ENCODE assay signal across 11 cellular contexts in the genomic region with DNA sequence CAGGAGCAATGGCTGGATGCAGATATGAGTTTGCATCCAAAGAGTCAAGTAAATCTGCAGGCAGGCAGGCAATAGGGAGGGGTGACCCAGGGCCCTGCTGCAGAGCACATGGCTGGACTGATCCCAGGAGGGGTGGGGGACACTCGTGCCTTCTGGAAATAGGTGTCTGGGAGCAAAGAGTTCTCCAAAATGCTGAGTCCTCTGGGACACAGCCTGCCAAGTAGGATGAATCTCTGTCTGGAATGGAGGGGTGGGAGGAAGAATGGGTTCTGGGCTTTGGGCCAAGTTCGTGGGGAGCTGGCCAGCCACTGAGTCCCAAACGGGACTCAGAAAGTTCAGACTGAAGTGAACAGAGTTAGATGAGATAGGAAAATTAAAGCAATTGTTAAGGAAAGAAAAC.
A peak's percentile ranks its signal among the peaks of the same experiment; 100 is the strongest.
DNase-seq lines count a peak whose midpoint lies in the region; ATAC-seq, FAIRE-seq and TF ChIP-seq lines count a peak whose summit lies in the region.
"Had no signal": no experiment of that assay in that cellular context is flagged by ENCODE, and none has a peak within 500 bp of the region (broad histone marks: within the 10 kb centered on the region; RNA-seq: fewer than 3 reads in every experiment).

No MANE protein-coding gene starts in this region.

- H3K27me3 Mint-ChIP-seq in activated T-cell treated with anti-CD3 and anti-CD28 coated beads, Interleukin-2, amount 50 U/mL, for 72 hours (ENCODE audit: low read depth): peaks cover 33% of the 10 kb centered on the region

- H3K36me3 ChIP-seq in kidney (ENCODE audit: control insufficient read depth in 1 of 2, insufficient read depth in 2 of 2, low read length in 2 of 2) (no peaks in the 10 kb centered on the region), thyroid gland (no peaks in the 10 kb centered on the region)
- H3K36me3 ChIP-seq: transverse colon had no signal

- no peaks in the 10 kb centered on the region for H3K36me3 Mint-ChIP-seq in activated T-cell treated with anti-CD3 and anti-CD28 coated beads, Interleukin-2, amount 50 U/mL, for 72 hours (ENCODE audit: insufficient read depth in 2 of 2)

- H3K4me1 ChIP-seq in kidney (ENCODE audit: control insufficient read depth in 1 of 2, insufficient read depth in 1 of 2, low read depth in 1 of 2, low read length in 2 of 2) (no peaks in the 10 kb centered on the region), thyroid gland (no peaks in the 10 kb centered on the region)
- H3K4me1 ChIP-seq: transverse colon had no signal

- 10 to 13% methylated on average over 3 of the region's 3 CpGs for WGBS in thyroid gland, 2 donors

- H3K9me3 ChIP-seq in kidney (ENCODE audit: control insufficient read depth in 1 of 2, low read length in 2 of 2) (no peaks in the 10 kb centered on the region), thyroid gland (no peaks in the 10 kb centered on the region)
- H3K9me3 ChIP-seq: transverse colon had no signal

- H3K9me3 Mint-ChIP-seq in activated T-cell treated with anti-CD3 and anti-CD28 coated beads, Interleukin-2, amount 50 U/mL, for 72 hours: no peaks in the 10 kb centered on the region

- TF ChIP-seq POLR2A in thyroid gland (IDR thresholded peaks at IDR 0.05): no peak

- H3K27ac ChIP-seq in kidney (ENCODE audit: low read depth in 2 of 2, low read length in 2 of 2) (no peak overlapping the region), thyroid gland (no peak overlapping the region)
- H3K27ac ChIP-seq: KMS-11, transverse colon had no signal

- TF ChIP-seq CTCF in cardiac fibroblast (IDR thresholded peaks at IDR 0.05; ENCODE audit: low read depth, low read length) (no peak), kidney (IDR thresholded peaks at IDR 0.05; ENCODE audit: borderline replicate concordance, extremely low read depth, insufficient read depth) (no peak), thyroid gland (IDR thresholded peaks at IDR 0.05) (no peak)

- peaks cover 10% of the 10 kb centered on the region for H3K4me1 Mint-ChIP-seq in activated T-cell treated with anti-CD3 and anti-CD28 coated beads, Interleukin-2, amount 50 U/mL, for 72 hours (ENCODE audit: low read depth)

- H3K9ac ChIP-seq in kidney (ENCODE audit: low read length in 2 of 2): no peak overlapping the region
- H3K9ac ChIP-seq: KMS-11 had no signal

- no peak overlapping the region for H3K4me3 Mint-ChIP-seq in activated T-cell treated with anti-CD3 and anti-CD28 coated beads, Interleukin-2, amount 50 U/mL, for 72 hours

- no peak overlapping the region for H3K27ac Mint-ChIP-seq in activated T-cell treated with anti-CD3 and anti-CD28 coated beads, Interleukin-2, amount 50 U/mL, for 72 hours

- DNase-seq in HTR-8/SVneo (ENCODE audit: insufficient read length, low spot score): peak; percentile 13
- peak; percentile 79 to 92 for DNase-seq in cardiac fibroblast (ENCODE audit: low read depth in 2 of 2)
- DNase-seq in kidney: peak; percentile 76
- DNase-seq in thyroid gland: peak; percentile 14 to 27
- DNase-seq in activated T-cell treated with anti-CD3 and anti-CD28 coated beads, Interleukin-2, amount 50 U/mL, for 72 hours: no peak
- DNase-seq in NCI-H187 (lab: John Stamatoyannopoulos, UW): no peak
- DNase-seq: NCI-H526, T1000, transverse colon had no signal

- H3K4me3 ChIP-seq in cardiac fibroblast (replicated peaks in 1 of 2; ENCODE audit: low read depth in 2 of 2, low read length in 2 of 2) (peak overlapping the region in 1 of 2 donors; percentile 18), kidney (ENCODE audit: low read length in 2 of 2) (no peak overlapping the region), thyroid gland (replicated peaks in 1 of 3) (no peak overlapping the region)
- H3K4me3 ChIP-seq: transverse colon had no signal

- FAIRE-seq in HTR-8/SVneo (lab: Jason Lieb, UNC) (no peak), kidney (lab: Jason Lieb, UNC) (no peak)

- no peak for ATAC-seq in activated T-cell treated with anti-CD3 and anti-CD28 coated beads, Interleukin-2, amount 50 U/mL, for 72 hours (replicated peaks in 1 of 2)
- ATAC-seq in GM21723 (IDR thresholded peaks at IDR 0.05; ENCODE audit: unreplicated experiment): no peak

- intact Hi-C loops in kidney (cut with DNase I): no loop called here
- intact Hi-C loops in thyroid gland (cut with DNase I): no loop called here

- H3K27me3 ChIP-seq in thyroid gland: no peaks in the 10 kb centered on the region
- H3K27me3 ChIP-seq: transverse colon had no signal

Comparison
In these comparisons a context has a peak if more than half of its experiments do, and no peak if none do; other contexts are left out.
1. DNase-seq: peak in HTR-8/SVneo (single experiment), cardiac fibroblast (2 of 2), kidney (single experiment) and thyroid gland (2 of 2); none in activated T-cell treated with anti-CD3 and anti-CD28 coated beads, Interleukin-2, amount 50 U/mL, for 72 hours (0 of 2) and NCI-H187 (0 of 2).